21 cellular contexts compared by ENCODE assay signal in the genomic region with DNA sequence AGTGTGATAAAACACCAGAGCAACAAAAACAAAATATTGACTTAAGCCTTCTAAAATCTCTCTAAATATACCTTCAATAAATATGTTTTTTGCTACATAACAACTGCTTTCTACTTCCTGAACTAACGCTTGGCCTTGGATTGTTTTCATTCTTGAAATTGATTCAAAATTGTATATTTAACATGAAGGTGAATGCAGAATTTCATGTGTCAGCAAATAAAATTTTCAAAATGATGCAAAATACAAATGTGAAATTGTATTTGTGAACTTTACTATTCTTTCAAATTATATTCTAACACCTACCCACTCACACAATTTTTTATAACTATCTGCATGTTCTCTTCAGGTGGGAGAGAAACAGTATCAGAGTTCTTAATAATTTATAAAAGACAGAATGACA. TPM values are rescaled to one million over a fixed set of nuclear protein-coding genes. Genes with fewer than 3 reads are reported as not detected.
"Had no signal": no experiment of that assay in that cellular context is flagged by ENCODE, and none has a peak within 500 bp of the region (broad histone marks: within the 10 kb centered on the region; RNA-seq: fewer than 3 reads in every experiment).

No MANE protein-coding gene starts in this region.

RNA-seq across cellular contexts. Expression of gene RBMY1B, which starts 48.2 kb away (rescaled TPM):
- total RNA-seq: activated naive CD4-positive, alpha-beta T cell treated with anti-CD3 and anti-CD28 coated beads for 36 hours; activated naive CD4-positive, alpha-beta T cell treated with anti-CD3 and anti-CD28 coated beads, Interleukin-2, amount 50 U/mL, for 72 hours; activated naive CD8-positive, alpha-beta T cell treated with anti-CD3 and anti-CD28 coated beads for 36 hours; activated naive CD8-positive, alpha-beta T cell treated with anti-CD3 and anti-CD28 coated beads, Interleukin-2, amount 10 ng/mL, durations not matched to agents 7 days and 5 days; activated T-cell treated with anti-CD3 and anti-CD28 coated beads, Interleukin-2, amount 50 U/mL, for 4 hours; activated T-cell treated with anti-CD3 and anti-CD28 coated beads, Interleukin-2, amount 50 U/mL, for 72 hours; activated T-helper 1 cell treated with anti-CD3 and anti-CD28 coated beads, Interleukin-12 subunit alpha, Interleukin-12 subunit beta, Interleukin-2, Interleukin-4 antibody, amounts not matched to agents 30 ng/mL and 10 ng/mL and 1 ng/mL, durations not matched to agents 14 hours and 24 hours and 36 hours; activated T-helper 17 cell treated with anti-CD3 and anti-CD28 coated beads, Interleukin-2, amount 50 U/mL, for 72 hours; activated T-helper 2 cell treated with anti-CD3 and anti-CD28 coated beads, Interferon-gamma antibody, Interleukin-2, Interleukin-4, amounts not matched to agents 10 μg/mL and 5 μg/mL and 100 μg/mL, durations not matched to agents 14 hours and 24 hours and 36 hours; adrenal gland; aorta; ascending aorta; astrocyte; body of pancreas; breast epithelium; bronchial epithelial cell; cardiac muscle cell; cardiac septum; cerebellum; chondrocyte had no signal
- polyA plus RNA-seq: adipose tissue, adrenal gland, aorta, cardiac muscle cell had no signal
